Comparison of ENCODE assay signal across 2 cellular contexts in genomic region chr4:8021796-8022195, GRCh38.
TF ChIP-seq lines count a peak whose summit lies in the region.

No MANE protein-coding gene starts in this region.

TF ChIP-seq in H1, 55 proteins besides CTCF, POLR2A, EP300 and RAD21:
- no peak for TF ChIP-seq TEAD4 (IDR thresholded peaks at IDR 0.05; ENCODE audit: low read depth, low read length)
TF ChIP-seq in H1: peak in this region for 0.

TF ChIP-seq in HEK293T, 16 proteins besides CTCF, POLR2A, EP300 and RAD21:
- TF ChIP-seq FOXA1 (IDR thresholded peaks at IDR 0.05) = no peak
- no peak for TF ChIP-seq NFRKB (IDR thresholded peaks at IDR 0.05)
- no peak for TF ChIP-seq L3MBTL2 (conservative IDR thresholded peaks at IDR 0.05)
- no peak for TF ChIP-seq HDGF (IDR thresholded peaks at IDR 0.05; ENCODE audit: borderline replicate concordance)
- no peak for TF ChIP-seq ARNT (IDR thresholded peaks at IDR 0.05)
- no peak for TF ChIP-seq ELF4 (IDR thresholded peaks at IDR 0.05)
- no peak for TF ChIP-seq FOXK2 (IDR thresholded peaks at IDR 0.05)
- TF ChIP-seq PKNOX1 (IDR thresholded peaks at IDR 0.05) = no peak
- no peak for TF ChIP-seq SP1 (IDR thresholded peaks at IDR 0.05)
- TF ChIP-seq SUZ12 (IDR thresholded peaks at IDR 0.05) = no peak
- no peak for TF ChIP-seq CTBP1 (IDR thresholded peaks at IDR 0.05; ENCODE audit: borderline replicate concordance)
- no peak for TF ChIP-seq FOXM1 (IDR thresholded peaks at IDR 0.05; ENCODE audit: borderline replicate concordance)
- no peak for TF ChIP-seq ZNF384 (IDR thresholded peaks at IDR 0.05)
TF ChIP-seq in HEK293T: peak in this region for 0.
